In the genomic region with DNA sequence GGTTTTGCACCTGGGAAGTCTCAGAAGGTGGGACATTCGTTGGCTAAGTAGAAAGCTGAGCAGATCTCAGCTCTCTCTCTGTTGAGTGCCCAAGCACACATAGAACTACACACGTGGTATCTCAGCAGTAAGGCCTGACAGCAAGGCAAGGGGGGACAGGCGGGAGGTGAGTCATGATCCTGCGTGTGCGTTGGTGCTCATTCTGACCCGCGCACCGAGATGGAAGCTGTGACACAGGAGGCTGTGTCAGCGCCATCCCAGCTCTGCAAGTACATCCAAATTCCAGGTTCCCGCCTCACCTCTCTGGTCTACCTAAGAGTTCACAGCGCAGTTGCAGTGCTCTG, we compare ENCODE assay signal across 1 cellular context.
TF ChIP-seq lines count a peak whose summit lies in the region.

No MANE protein-coding gene starts in this region.

TF ChIP-seq in IMR-90, 13 proteins besides CTCF, POLR2A, EP300 and RAD21 (continued from another document):
- TF ChIP-seq RCOR1 (IDR thresholded peaks at IDR 0.05; ENCODE audit: insufficient replicate concordance, low read length), result no peak
- TF ChIP-seq MAZ (IDR thresholded peaks at IDR 0.05; ENCODE audit: borderline replicate concordance, low read depth, low read length), result no peak
- TF ChIP-seq NFE2L2 (IDR thresholded peaks at IDR 0.05; ENCODE audit: low read depth, low read length), result no peak
- TF ChIP-seq, protein P1, sequence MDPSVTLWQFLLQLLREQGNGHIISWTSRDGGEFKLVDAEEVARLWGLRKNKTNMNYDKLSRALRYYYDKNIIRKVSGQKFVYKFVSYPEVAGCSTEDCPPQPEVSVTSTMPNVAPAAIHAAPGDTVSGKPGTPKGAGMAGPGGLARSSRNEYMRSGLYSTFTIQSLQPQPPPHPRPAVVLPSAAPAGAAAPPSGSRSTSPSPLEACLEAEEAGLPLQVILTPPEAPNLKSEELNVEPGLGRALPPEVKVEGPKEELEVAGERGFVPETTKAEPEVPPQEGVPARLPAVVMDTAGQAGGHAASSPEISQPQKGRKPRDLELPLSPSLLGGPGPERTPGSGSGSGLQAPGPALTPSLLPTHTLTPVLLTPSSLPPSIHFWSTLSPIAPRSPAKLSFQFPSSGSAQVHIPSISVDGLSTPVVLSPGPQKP (IDR thresholded peaks at IDR 0.05; ENCODE audit: borderline replicate concordance, low read depth, low read length), result no peak
- TF ChIP-seq BHLHE40 (IDR thresholded peaks at IDR 0.05; ENCODE audit: low read depth, low read length), result no peak
- TF ChIP-seq CHD1 (IDR thresholded peaks at IDR 0.05; ENCODE audit: low read depth, low read length), result no peak
- TF ChIP-seq RFX5 (IDR thresholded peaks at IDR 0.05; ENCODE audit: low read depth, low read length), result no peak
- no peak for TF ChIP-seq FOS (IDR thresholded peaks at IDR 0.05; ENCODE audit: low read depth, low read length)
- no peak for TF ChIP-seq MAFK (IDR thresholded peaks at IDR 0.05; ENCODE audit: low read depth, low read length)
- no peak for TF ChIP-seq MXI1 (IDR thresholded peaks at IDR 0.05; ENCODE audit: borderline replicate concordance, low read depth, low read length)
